ENCODE assay signal across 25 cellular contexts in genomic region chr1:29331309-29331708, GRCh38.
"Had no signal": no experiment of that assay in that cellular context is flagged by ENCODE, and none has a peak within 500 bp of the region (broad histone marks: within the 10 kb centered on the region; RNA-seq: fewer than 3 reads in every experiment).

No MANE protein-coding gene starts in this region.

- H3K4me1 ChIP-seq: heart left ventricle, pancreas, prostate gland, suprapubic skin, transverse colon, upper lobe of left lung, vagina had no signal

- FAIRE-seq: islet of Langerhans, kidney, pancreas had no signal

- ATAC-seq: heart left ventricle; left colon; left ventricle myocardium superior; natural killer cell; right cardiac atrium; stimulated activated effector memory CD8-positive, alpha-beta T cell treated with anti-CD3 and anti-CD28 coated beads, Interleukin-12 subunit alpha, Interleukin-12 subunit beta, amount 100 ng/mL, for 72 hours had no signal

- H3K9me3 ChIP-seq: heart left ventricle, pancreas, prostate gland, suprapubic skin, transverse colon, upper lobe of left lung, vagina had no signal

- H3K36me3 ChIP-seq: heart left ventricle, pancreas, prostate gland, suprapubic skin, transverse colon, vagina had no signal

- DNase-seq: heart left ventricle; immature natural killer cell; kidney; left colon; left ventricle myocardium superior; mesendoderm; naive B cell; natural killer cell; pancreas; retina; right cardiac atrium; stimulated activated CD4-positive, alpha-beta T cell treated with anti-CD3 and anti-CD28 coated beads, Interleukin-12 subunit alpha, Interleukin-12 subunit beta, amount 100 ng/mL, for 4 hours; stimulated activated CD4-positive, alpha-beta T cell treated with anti-CD3 and anti-CD28 coated beads, Interleukin-15, amount 100 ng/mL, for 24 hours; stimulated activated CD4-positive, alpha-beta T cell treated with anti-CD3 and anti-CD28 coated beads, Interleukin-2, amount 100 ng/mL, for 24 hours; stimulated activated CD4-positive, alpha-beta T cell treated with anti-CD3 and anti-CD28 coated beads, Interleukin-4, amount 100 ng/mL, for 24 hours; stimulated activated naive CD4-positive, alpha-beta T cell; transverse colon; upper lobe of left lung had no signal

- H3K27ac ChIP-seq: heart left ventricle, pancreas, prostate gland, skin epidermis, suprapubic skin, transverse colon, upper lobe of left lung, vagina had no signal

- H3K27me3 ChIP-seq: pancreas, upper lobe of left lung, vagina had no signal

- H3K4me3 ChIP-seq: heart left ventricle, lung, pancreas, prostate gland, skin epidermis, suprapubic skin, transverse colon, upper lobe of left lung, vagina had no signal
